Comparison of ENCODE assay signal across 1 cellular context in genomic region chr2:64784168-64785061, GRCh38.
TF ChIP-seq lines count a peak whose summit lies in the region.

No MANE protein-coding gene starts in this region.

TF ChIP-seq in HepG2, 621 proteins besides CTCF, POLR2A, EP300 and RAD21 (continued from another document and continues in another):
- TF ChIP-seq ZZZ3 (CRISPR knock-in tag; IDR thresholded peaks at IDR 0.05; ENCODE audit: borderline replicate concordance): no peak
- TF ChIP-seq SNAPC5 (CRISPR knock-in tag; IDR thresholded peaks at IDR 0.05; ENCODE audit: borderline replicate concordance): 0 out of 2 replicates have a peak, but pooled peaks have one; percentile 55
- no peak for TF ChIP-seq HDAC6 (IDR thresholded peaks at IDR 0.05; ENCODE audit: low read depth, low read length)
- TF ChIP-seq, protein P1, sequence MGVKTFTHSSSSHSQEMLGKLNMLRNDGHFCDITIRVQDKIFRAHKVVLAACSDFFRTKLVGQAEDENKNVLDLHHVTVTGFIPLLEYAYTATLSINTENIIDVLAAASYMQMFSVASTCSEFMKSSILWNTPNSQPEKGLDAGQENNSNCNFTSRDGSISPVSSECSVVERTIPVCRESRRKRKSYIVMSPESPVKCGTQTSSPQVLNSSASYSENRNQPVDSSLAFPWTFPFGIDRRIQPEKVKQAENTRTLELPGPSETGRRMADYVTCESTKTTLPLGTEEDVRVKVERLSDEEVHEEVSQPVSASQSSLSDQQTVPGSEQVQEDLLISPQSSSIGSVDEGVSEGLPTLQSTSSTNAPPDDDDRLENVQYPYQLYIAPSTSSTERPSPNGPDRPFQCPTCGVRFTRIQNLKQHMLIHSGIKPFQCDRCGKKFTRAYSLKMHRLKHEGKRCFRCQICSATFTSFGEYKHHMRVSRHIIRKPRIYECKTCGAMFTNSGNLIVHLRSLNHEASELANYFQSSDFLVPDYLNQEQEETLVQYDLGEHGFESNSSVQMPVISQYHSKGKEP (CRISPR knock-in tag; IDR thresholded peaks at IDR 0.05): no peak
- no peak for TF ChIP-seq ZBTB1 (CRISPR knock-in tag; IDR thresholded peaks at IDR 0.05; ENCODE audit: borderline replicate concordance)
- TF ChIP-seq ZNF230 (CRISPR knock-in tag; IDR thresholded peaks at IDR 0.05): 0 out of 2 replicates have a peak, but pooled peaks have one; percentile 24
- no peak for TF ChIP-seq KDM4B (CRISPR knock-in tag; IDR thresholded peaks at IDR 0.05)
- no peak for TF ChIP-seq HNRNPUL1 (IDR thresholded peaks at IDR 0.05; ENCODE audit: low read depth, low read length)
- 0 out of 2 replicates have a peak, but pooled peaks have one; percentile 13 for TF ChIP-seq LCORL (IDR thresholded peaks at IDR 0.05)
- peak; percentile 92 for TF ChIP-seq LCORL (CRISPR knock-in tag; IDR thresholded peaks at IDR 0.05)
- peak; percentile 80 for TF ChIP-seq MXD1 (CRISPR knock-in tag; IDR thresholded peaks at IDR 0.05)
- TF ChIP-seq, protein P2, sequence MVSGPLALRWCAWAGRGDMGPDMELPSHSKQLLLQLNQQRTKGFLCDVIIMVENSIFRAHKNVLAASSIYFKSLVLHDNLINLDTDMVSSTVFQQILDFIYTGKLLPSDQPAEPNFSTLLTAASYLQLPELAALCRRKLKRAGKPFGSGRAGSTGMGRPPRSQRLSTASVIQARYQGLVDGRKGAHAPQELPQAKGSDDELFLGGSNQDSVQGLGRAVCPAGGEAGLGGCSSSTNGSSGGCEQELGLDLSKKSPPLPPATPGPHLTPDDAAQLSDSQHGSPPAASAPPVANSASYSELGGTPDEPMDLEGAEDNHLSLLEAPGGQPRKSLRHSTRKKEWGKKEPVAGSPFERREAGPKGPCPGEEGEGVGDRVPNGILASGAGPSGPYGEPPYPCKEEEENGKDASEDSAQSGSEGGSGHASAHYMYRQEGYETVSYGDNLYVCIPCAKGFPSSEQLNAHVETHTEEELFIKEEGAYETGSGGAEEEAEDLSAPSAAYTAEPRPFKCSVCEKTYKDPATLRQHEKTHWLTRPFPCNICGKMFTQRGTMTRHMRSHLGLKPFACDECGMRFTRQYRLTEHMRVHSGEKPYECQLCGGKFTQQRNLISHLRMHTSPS (CRISPR knock-in tag; IDR thresholded peaks at IDR 0.05; ENCODE audit: low read depth): peak; percentile 94
- TF ChIP-seq BORCS8-MEF2B (CRISPR knock-in tag; IDR thresholded peaks at IDR 0.05): peak; percentile 66; the same call in 1 of the 2 replicates
- TF ChIP-seq TBX2 (CRISPR knock-in tag; IDR thresholded peaks at IDR 0.05; ENCODE audit: borderline replicate concordance): peak; percentile 72
- no peak for TF ChIP-seq ZNF101 (CRISPR knock-in tag; IDR thresholded peaks at IDR 0.05; ENCODE audit: borderline replicate concordance, low read depth)
- peak; percentile 23; the same call in 1 of the 2 replicates for TF ChIP-seq SOX13 (IDR thresholded peaks at IDR 0.05)
- peak in 1 of 2 experiments; percentile 78; a peak in 1 of 4 replicates for TF ChIP-seq SOX13 (CRISPR knock-in tag; conservative IDR thresholded peaks at IDR 0.05 in 1 of 2, IDR thresholded peaks at IDR 0.05 in 1 of 2)
- no peak for TF ChIP-seq ZNF337 (CRISPR knock-in tag; IDR thresholded peaks at IDR 0.05; ENCODE audit: borderline replicate concordance, low read depth)
- no peak for TF ChIP-seq ZNF446 (CRISPR knock-in tag; IDR thresholded peaks at IDR 0.05)
- TF ChIP-seq TEAD3 (CRISPR knock-in tag; optimal IDR thresholded peaks at IDR 0.05; ENCODE audit: borderline replicate concordance): peak; percentile 38
- no peak for TF ChIP-seq MBD4 (IDR thresholded peaks at IDR 0.05; ENCODE audit: borderline replicate concordance, low read length)
- no peak for TF ChIP-seq ZNF75D (CRISPR knock-in tag; IDR thresholded peaks at IDR 0.05; ENCODE audit: borderline replicate concordance)
- TF ChIP-seq STAT5B (CRISPR knock-in tag; IDR thresholded peaks at IDR 0.05): no peak
- TF ChIP-seq, protein P3, sequence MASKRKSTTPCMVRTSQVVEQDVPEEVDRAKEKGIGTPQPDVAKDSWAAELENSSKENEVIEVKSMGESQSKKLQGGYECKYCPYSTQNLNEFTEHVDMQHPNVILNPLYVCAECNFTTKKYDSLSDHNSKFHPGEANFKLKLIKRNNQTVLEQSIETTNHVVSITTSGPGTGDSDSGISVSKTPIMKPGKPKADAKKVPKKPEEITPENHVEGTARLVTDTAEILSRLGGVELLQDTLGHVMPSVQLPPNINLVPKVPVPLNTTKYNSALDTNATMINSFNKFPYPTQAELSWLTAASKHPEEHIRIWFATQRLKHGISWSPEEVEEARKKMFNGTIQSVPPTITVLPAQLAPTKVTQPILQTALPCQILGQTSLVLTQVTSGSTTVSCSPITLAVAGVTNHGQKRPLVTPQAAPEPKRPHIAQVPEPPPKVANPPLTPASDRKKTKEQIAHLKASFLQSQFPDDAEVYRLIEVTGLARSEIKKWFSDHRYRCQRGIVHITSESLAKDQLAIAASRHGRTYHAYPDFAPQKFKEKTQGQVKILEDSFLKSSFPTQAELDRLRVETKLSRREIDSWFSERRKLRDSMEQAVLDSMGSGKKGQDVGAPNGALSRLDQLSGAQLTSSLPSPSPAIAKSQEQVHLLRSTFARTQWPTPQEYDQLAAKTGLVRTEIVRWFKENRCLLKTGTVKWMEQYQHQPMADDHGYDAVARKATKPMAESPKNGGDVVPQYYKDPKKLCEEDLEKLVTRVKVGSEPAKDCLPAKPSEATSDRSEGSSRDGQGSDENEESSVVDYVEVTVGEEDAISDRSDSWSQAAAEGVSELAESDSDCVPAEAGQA (IDR thresholded peaks at IDR 0.05; ENCODE audit: low read depth): no peak
- TF ChIP-seq, protein P3 (CRISPR knock-in tag; IDR thresholded peaks at IDR 0.05; ENCODE audit: borderline replicate concordance): no peak
- peak; percentile 38; the same call in 1 of the 2 replicates for TF ChIP-seq ZNF609 (CRISPR knock-in tag; IDR thresholded peaks at IDR 0.05; ENCODE audit: borderline replicate concordance)
- no peak for TF ChIP-seq ZNF720 (CRISPR knock-in tag; IDR thresholded peaks at IDR 0.05)
- TF ChIP-seq RXRB (CRISPR knock-in tag; IDR thresholded peaks at IDR 0.05; ENCODE audit: borderline replicate concordance): peak; percentile 94
- TF ChIP-seq ONECUT2 (CRISPR knock-in tag; IDR thresholded peaks at IDR 0.05): no peak
- peak; percentile 49 for TF ChIP-seq SKI (IDR thresholded peaks at IDR 0.05; ENCODE audit: partially characterized antibody)
- no peak for TF ChIP-seq SIN3B (IDR thresholded peaks at IDR 0.05; ENCODE audit: low read length)
- peak; percentile 34 for TF ChIP-seq ZNF883 (CRISPR knock-in tag; IDR thresholded peaks at IDR 0.05; ENCODE audit: not compliant biosample characterization)
- TF ChIP-seq SALL1 (CRISPR knock-in tag; IDR thresholded peaks at IDR 0.05): peak; percentile 93
- no peak for TF ChIP-seq HMGA1 (CRISPR knock-in tag; conservative IDR thresholded peaks at IDR 0.05)
- TF ChIP-seq ZSCAN25 (CRISPR knock-in tag; IDR thresholded peaks at IDR 0.05): no peak; the same call in none of the 2 replicates
- TF ChIP-seq KDM2A (CRISPR knock-in tag; IDR thresholded peaks at IDR 0.05; ENCODE audit: borderline replicate concordance, low read depth): no peak; the same call in 1 of the 2 replicates
- TF ChIP-seq MED1 (CRISPR knock-in tag; IDR thresholded peaks at IDR 0.05): peak; percentile 69
- peak; percentile 49 for TF ChIP-seq SOX5 (CRISPR knock-in tag; IDR thresholded peaks at IDR 0.05; ENCODE audit: borderline replicate concordance)
- no peak for TF ChIP-seq ZNF879 (CRISPR knock-in tag; IDR thresholded peaks at IDR 0.05)
- TF ChIP-seq, protein P4, sequence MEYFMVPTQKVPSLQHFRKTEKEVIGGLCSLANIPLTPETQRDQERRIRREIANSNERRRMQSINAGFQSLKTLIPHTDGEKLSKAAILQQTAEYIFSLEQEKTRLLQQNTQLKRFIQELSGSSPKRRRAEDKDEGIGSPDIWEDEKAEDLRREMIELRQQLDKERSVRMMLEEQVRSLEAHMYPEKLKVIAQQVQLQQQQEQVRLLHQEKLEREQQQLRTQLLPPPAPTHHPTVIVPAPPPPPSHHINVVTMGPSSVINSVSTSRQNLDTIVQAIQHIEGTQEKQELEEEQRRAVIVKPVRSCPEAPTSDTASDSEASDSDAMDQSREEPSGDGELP (IDR thresholded peaks at IDR 0.05; ENCODE audit: borderline replicate concordance, low read depth): peak; percentile 74; the same call in 1 of the 2 replicates
- peak; percentile 93 for TF ChIP-seq ZNF770 (CRISPR knock-in tag; IDR thresholded peaks at IDR 0.05)
- 0 out of 2 replicates have a peak, but pooled peaks have one; percentile 37 for TF ChIP-seq EED (CRISPR knock-in tag; IDR thresholded peaks at IDR 0.05)
- TF ChIP-seq HIVEP1 (CRISPR knock-in tag; IDR thresholded peaks at IDR 0.05): peak; percentile 84
- no peak for TF ChIP-seq ZNF703 (CRISPR knock-in tag; IDR thresholded peaks at IDR 0.05; ENCODE audit: borderline replicate concordance)
- TF ChIP-seq TRIM24 (CRISPR knock-in tag; IDR thresholded peaks at IDR 0.05): no peak
